ENCODE assay signal across 16 cellular contexts in the genomic region with DNA sequence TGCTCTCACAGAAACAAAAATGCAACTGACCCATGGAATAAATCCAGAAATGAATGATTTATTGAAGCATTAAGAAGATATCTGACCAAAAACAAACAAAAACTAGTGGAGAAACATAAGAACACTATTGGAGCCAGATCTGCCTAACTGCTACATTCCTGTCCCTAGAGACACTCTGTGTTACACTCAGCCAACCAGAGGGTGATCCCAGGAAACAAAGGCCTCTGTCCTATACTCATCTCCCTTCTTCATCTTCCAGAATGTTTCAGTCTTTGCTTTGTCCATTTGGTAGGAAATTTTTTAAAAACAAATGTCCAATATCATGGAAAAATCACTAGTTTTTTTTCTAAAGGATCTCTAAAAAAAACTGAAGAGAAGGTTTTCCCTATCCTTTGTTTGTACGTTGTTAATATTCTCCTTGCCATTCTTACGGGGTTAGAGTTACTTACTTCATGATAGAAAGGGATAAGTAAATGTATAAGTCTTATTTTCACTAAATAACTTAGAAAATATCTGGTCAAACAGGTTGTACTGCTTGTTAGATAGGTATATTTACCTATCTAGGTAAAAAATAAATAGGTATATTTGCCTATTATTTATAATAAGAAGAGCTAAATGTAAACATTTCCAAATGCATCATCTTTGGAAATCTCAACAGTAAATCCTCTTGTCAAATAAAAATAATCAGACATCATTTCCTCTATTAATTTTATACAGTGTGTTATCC. TPM values are rescaled to one million over a fixed set of nuclear protein-coding genes. Genes with fewer than 3 reads are reported as not detected.
A peak's percentile ranks its signal among the peaks of the same experiment; 100 is the strongest.
DNase-seq lines count a peak whose midpoint lies in the region; ATAC-seq, FAIRE-seq and TF ChIP-seq lines count a peak whose summit lies in the region.
"Had no signal": no experiment of that assay in that cellular context is flagged by ENCODE, and none has a peak within 500 bp of the region (broad histone marks: within the 10 kb centered on the region; RNA-seq: fewer than 3 reads in every experiment).

No MANE protein-coding gene starts in this region.

- no peak overlapping the region for H3K4me3 ChIP-seq in LNCaP clone FGC (ENCODE audit: low read depth, low read length)
- no peak overlapping the region for H3K4me3 ChIP-seq in kidney (ENCODE audit: low read length in 2 of 2)
- H3K4me3 ChIP-seq: BLaER1, HAP-1, SJSA1 had no signal

- H3K9me3 ChIP-seq in kidney (ENCODE audit: control insufficient read depth in 1 of 2, low read length in 2 of 2) = no peaks in the 10 kb centered on the region
- H3K9me3 ChIP-seq: BLaER1, HAP-1, SJSA1 had no signal

- H3K9ac ChIP-seq in kidney (ENCODE audit: low read length in 2 of 2) = no peak overlapping the region
- H3K9ac ChIP-seq: BLaER1 had no signal

- DNase-seq in D721Med (ENCODE audit: insufficient read length, low spot score) = no peak
- DNase-seq in LNCaP clone FGC (ENCODE audit: low read depth) = peak; percentile 46
- DNase-seq in kidney = no peak
- no peak for DNase-seq in stimulated activated CD4-positive, alpha-beta T cell treated with anti-CD3 and anti-CD28 coated beads, Interleukin-4, amount 100 ng/mL, for 4 hours
- DNase-seq in HUDEP-2 (lab: John Stamatoyannopoulos, UW; ENCODE audit: unreplicated experiment in 76 of 76) = no peak
- DNase-seq in activated gamma-delta T cell (lab: John Stamatoyannopoulos, UW) = no peak
- DNase-seq: CD8-positive, alpha-beta T cell; NCI-H1048; NCI-H146; NCI-H2081; NCI-H345 had no signal

- no peak overlapping the region for H3K27ac ChIP-seq in kidney (ENCODE audit: low read depth in 2 of 2, low read length in 2 of 2)
- H3K27ac ChIP-seq: BLaER1, SJSA1 had no signal

- no peaks in the 10 kb centered on the region for H3K4me1 ChIP-seq in kidney (ENCODE audit: control insufficient read depth in 1 of 2, insufficient read depth in 1 of 2, low read depth in 1 of 2, low read length in 2 of 2)
- H3K4me1 ChIP-seq: BLaER1 had no signal

- no peak for TF ChIP-seq CTCF in D721Med (IDR thresholded peaks at IDR 0.05; ENCODE audit: insufficient read depth, missing control alignments)
- no peak for TF ChIP-seq CTCF in LNCaP clone FGC (IDR thresholded peaks at IDR 0.05; ENCODE audit: control insufficient read depth, extremely low read depth, insufficient read depth)
- TF ChIP-seq CTCF in kidney (IDR thresholded peaks at IDR 0.05; ENCODE audit: borderline replicate concordance, extremely low read depth, insufficient read depth) = no peak

- intact Hi-C loops in kidney (cut with DNase I) = no loop called here

- peaks cover 0 to 3% of the 10 kb centered on the region in 2 donors for H3K36me3 ChIP-seq in kidney (ENCODE audit: control insufficient read depth in 1 of 2, insufficient read depth in 2 of 2, low read length in 2 of 2)
- H3K36me3 ChIP-seq: HAP-1, SJSA1 had no signal

- ATAC-seq in GM19023 (IDR thresholded peaks at IDR 0.05; ENCODE audit: unreplicated experiment) = no peak
- ATAC-seq: CD8-positive, alpha-beta T cell had no signal

- FAIRE-seq in D721Med (lab: Jason Lieb, UNC) = peak; percentile 51
- peak; percentile 34 for FAIRE-seq in TTC549 (lab: Jason Lieb, UNC)
- FAIRE-seq in kidney (lab: Jason Lieb, UNC) = peak; percentile 50

RNA-seq across cellular contexts. Expression of a gene that starts 59.1 kb away (rescaled TPM):
- total RNA-seq in kidney = 31.9 TPM
- 13.7 TPM for polyA plus RNA-seq in kidney (ENCODE audit: insufficient read depth, low read depth, low replicate concordance)

RNA-seq across cellular contexts. Expression of a gene that starts 59.5 kb away (rescaled TPM):
- total RNA-seq in kidney = 25.3 TPM
- 10.3 TPM for polyA plus RNA-seq in kidney (ENCODE audit: insufficient read depth, low read depth, low replicate concordance)
